In genomic region chr3:71690222-71690821, GRCh38 we compare ENCODE assay signal across 11 cellular contexts. TPM values are rescaled to one million over a fixed set of nuclear protein-coding genes. Genes with fewer than 3 reads are reported as not detected.
A peak's percentile ranks its signal among the peaks of the same experiment; 100 is the strongest.
DNase-seq lines count a peak whose midpoint lies in the region; ATAC-seq and TF ChIP-seq lines count a peak whose summit lies in the region.
"Had no signal": no experiment of that assay in that cellular context is flagged by ENCODE, and none has a peak within 500 bp of the region (broad histone marks: within the 10 kb centered on the region; RNA-seq: fewer than 3 reads in every experiment).

No MANE protein-coding gene starts in this region.

- TF ChIP-seq CTCF in VCaP (conservative IDR thresholded peaks at IDR 0.05) = no peak
- TF ChIP-seq CTCF in CD4-positive, alpha-beta T cell (IDR thresholded peaks at IDR 0.05) = no peak

- H3K9me3 ChIP-seq in CD4-positive, alpha-beta T cell (ENCODE audit: control insufficient read depth, low read length) = no peaks in the 10 kb centered on the region
- H3K9me3 ChIP-seq: upper lobe of left lung had no signal

- no peaks in the 10 kb centered on the region for H3K27me3 Mint-ChIP-seq in stimulated activated naive CD8-positive, alpha-beta T cell treated with anti-CD3 and anti-CD28 coated beads, Interleukin-15, amount 100 ng/mL, for 72 hours
- H3K27me3 Mint-ChIP-seq in CD4-positive, alpha-beta T cell = no peaks in the 10 kb centered on the region

- ATAC-seq in stimulated activated naive CD8-positive, alpha-beta T cell treated with anti-CD3 and anti-CD28 coated beads, Interleukin-15, amount 100 ng/mL, for 72 hours = no peak
- no peak for ATAC-seq in CD4-positive, alpha-beta T cell (ENCODE audit: poor library complexity)

- no peaks in the 10 kb centered on the region for H3K27me3 ChIP-seq in CD4-positive, alpha-beta T cell (ENCODE audit: control insufficient read depth, insufficient read depth, low read length)
- H3K27me3 ChIP-seq: upper lobe of left lung had no signal

- H3K36me3 Mint-ChIP-seq in CD4-positive, alpha-beta T cell (ENCODE audit: low read depth) = peaks cover 94% of the 10 kb centered on the region

- H3K9me3 Mint-ChIP-seq in stimulated activated naive CD8-positive, alpha-beta T cell treated with anti-CD3 and anti-CD28 coated beads, Interleukin-15, amount 100 ng/mL, for 72 hours = no peaks in the 10 kb centered on the region
- H3K9me3 Mint-ChIP-seq in CD4-positive, alpha-beta T cell = no peaks in the 10 kb centered on the region

- DNase-seq in GM04503 (ENCODE audit: low read depth) (peak; percentile 88), glomerular visceral epithelial cell (ENCODE audit: extremely low spot score) (peak; percentile 90), retina (peak; percentile 47), activated gamma-delta T cell (lab: John Stamatoyannopoulos, UW) (no peak), NCI-H128 (lab: John Stamatoyannopoulos, UW; ENCODE audit: unreplicated experiment) (no peak)
- no peak for DNase-seq in stimulated activated naive CD8-positive, alpha-beta T cell treated with anti-CD3 and anti-CD28 coated beads, Interleukin-15, amount 100 ng/mL, for 72 hours
- DNase-seq in CD4-positive, alpha-beta T cell = no peak
- DNase-seq: cortex of kidney, SHP77, upper lobe of left lung had no signal

- H3K4me1 Mint-ChIP-seq in stimulated activated naive CD8-positive, alpha-beta T cell treated with anti-CD3 and anti-CD28 coated beads, Interleukin-15, amount 100 ng/mL, for 72 hours = peaks cover 8% of the 10 kb centered on the region
- peaks cover 9% of the 10 kb centered on the region for H3K4me1 Mint-ChIP-seq in CD4-positive, alpha-beta T cell (ENCODE audit: low read depth)

- peak overlapping the region; percentile 30; the same call in 1 of the 2 replicates for H3K27ac ChIP-seq in VCaP
- no peak overlapping the region for H3K27ac ChIP-seq in CD4-positive, alpha-beta T cell (ENCODE audit: low read depth, low read length)

- intact Hi-C loops in CD4-positive, alpha-beta T cell (cut with DNase I, micrococcal nuclease) = no loop called here

- H3K27ac Mint-ChIP-seq in stimulated activated naive CD8-positive, alpha-beta T cell treated with anti-CD3 and anti-CD28 coated beads, Interleukin-15, amount 100 ng/mL, for 72 hours = no peak overlapping the region
- H3K27ac Mint-ChIP-seq in CD4-positive, alpha-beta T cell = no peak overlapping the region

- POLR2A ChIA-PET in CD4-positive, alpha-beta T cell (lab: Charles Lee) = interaction anchor here (0.6 kb wide), 1 partner anchor 1357 kb away, joined by 3 read pairs; no protein-coding TSS in a partner anchor

- CTCF ChIA-PET in CD4-positive, alpha-beta T cell (lab: Charles Lee) = no interaction called here

- H3K4me3 Mint-ChIP-seq in stimulated activated naive CD8-positive, alpha-beta T cell treated with anti-CD3 and anti-CD28 coated beads, Interleukin-15, amount 100 ng/mL, for 72 hours = no peak overlapping the region
- no peak overlapping the region for H3K4me3 Mint-ChIP-seq in CD4-positive, alpha-beta T cell

RNA-seq across cellular contexts. Expression of gene EIF4E3, which starts 34.9 kb away (rescaled TPM):
- total RNA-seq in CD4-positive, alpha-beta T cell = 10 to 100 TPM; 48.2 to 50.4 TPM

Comparison
In these comparisons a context has a peak if more than half of its experiments do, and no peak if none do; other contexts are left out.
1. DNase-seq: peak in GM04503 (single experiment), glomerular visceral epithelial cell (single experiment) and retina (single experiment); none in stimulated activated naive CD8-positive, alpha-beta T cell treated with anti-CD3 and anti-CD28 coated beads, Interleukin-15, amount 100 ng/mL, for 72 hours (0 of 2), CD4-positive, alpha-beta T cell (0 of 10), activated gamma-delta T cell (single experiment) and NCI-H128 (single experiment).